14 cellular contexts compared by ENCODE assay signal in genomic region chr11:36488096-36488495, GRCh38. TPM values are rescaled to one million over a fixed set of nuclear protein-coding genes. Genes with fewer than 3 reads are reported as not detected.
DNase-seq lines count a peak whose midpoint lies in the region; ATAC-seq, FAIRE-seq and TF ChIP-seq lines count a peak whose summit lies in the region.
"Had no signal": no experiment of that assay in that cellular context is flagged by ENCODE, and none has a peak within 500 bp of the region (broad histone marks: within the 10 kb centered on the region; RNA-seq: fewer than 3 reads in every experiment).

No MANE protein-coding gene starts in this region.

- H3K4me2 ChIP-seq in GM12878 (ENCODE audit: control insufficient read depth, insufficient read depth): no peak overlapping the region; the same call in none of the 2 replicates
- H3K4me2 ChIP-seq: PC-9 had no signal

- DNase-seq in right atrium auricular region (ENCODE audit: low spot score): no peak
- DNase-seq in left ventricle myocardium superior: no peak
- no peak for DNase-seq in GM12878 (ENCODE audit: low read depth, low spot score)
- DNase-seq in upper lobe of left lung: no peak
- no peak for DNase-seq in pons (ENCODE audit: low spot score)
- no peak for DNase-seq in NCI-H2196 treated with DMSO at 0.1 percent for 48 hours (lab: John Stamatoyannopoulos, UW; ENCODE audit: unreplicated experiment)
- DNase-seq in NCI-H128 (lab: John Stamatoyannopoulos, UW; ENCODE audit: unreplicated experiment): no peak
- DNase-seq: activated CD4-positive, alpha-beta T cell treated with anti-CD3 and anti-CD28 coated beads for 48 hours; AML-193; islet precursor cell; PC-9; retina had no signal

- CTCF ChIA-PET in GM12878 (lab: Yijun Ruan, JAX): interaction anchor here (1.1 to 9.7 kb wide), 7 partner anchors 10 to 258 kb away, joined by 3 to 118 read pairs (median 6); partner anchors contain the start of gene TRAF6

- H3K27me3 ChIP-seq in right atrium auricular region (no peaks in the 10 kb centered on the region), GM12878 (replicated peaks in 1 of 2; ENCODE audit: control insufficient read depth in 2 of 2, insufficient read depth in 2 of 2, low read length in 1 of 2) (no peaks in the 10 kb centered on the region), upper lobe of left lung (no peaks in the 10 kb centered on the region)

- ATAC-seq in left ventricle myocardium superior (no peak), HG02973 (IDR thresholded peaks at IDR 0.05; ENCODE audit: unreplicated experiment) (peak; percentile 57), GM12878 (peak; percentile 58), upper lobe of left lung (ENCODE audit: low FRiP score in 2 of 2) (no peak)
- ATAC-seq: esophagus mucosa had no signal

- no peak overlapping the region for H3K9ac ChIP-seq in GM12878 (ENCODE audit: control insufficient read depth, insufficient read depth, low read length)

- H4K20me1 ChIP-seq in GM12878 (ENCODE audit: control insufficient read depth, insufficient read depth): no peaks in the 10 kb centered on the region

- intact Hi-C loops in left ventricle myocardium superior (cut with micrococcal nuclease): no loop called here
- intact Hi-C loops in GM12878 (cut with micrococcal nuclease; ENCODE audit: unreplicated experiment): no loop called here

- peaks cover 55% of the 10 kb centered on the region for H3K36me3 ChIP-seq in right atrium auricular region
- peaks cover 8 to 18% of the 10 kb centered on the region in 2 experiments for H3K36me3 ChIP-seq in GM12878 (ENCODE audit: control insufficient read depth in 2 of 2, insufficient read depth in 2 of 2, low read length in 1 of 2)
- peaks cover 4 to 74% (median 37%) of the 10 kb centered on the region in 4 donors for H3K36me3 ChIP-seq in upper lobe of left lung

- peaks cover 0 to 14% of the 10 kb centered on the region in 2 donors for H3K4me1 ChIP-seq in right atrium auricular region
- H3K4me1 ChIP-seq in GM12878 (ENCODE audit: control insufficient read depth, insufficient read depth, low read length): peaks cover 8% of the 10 kb centered on the region; the same call in 1 of the 2 replicates
- H3K4me1 ChIP-seq in upper lobe of left lung: peaks cover 6 to 14% (median 13%) of the 10 kb centered on the region in 4 donors

- H3K79me2 ChIP-seq in GM12878 (ENCODE audit: control insufficient read depth, insufficient read depth, low read length): no peaks in the 10 kb centered on the region

- 2% methylated on average over 5 of the region's 5 CpGs for WGBS in GM12878 (ENCODE audit: insufficient coverage, insufficient replicate concordance, low lambda C conversion rate, missing lambda C conversion rate)
- WGBS in upper lobe of left lung, 2 donors: 56 to 59% methylated on average over 5 of the region's 5 CpGs

- TF ChIP-seq POLR2A in GM12878 (IDR thresholded peaks at IDR 0.05; ENCODE audit: low read depth, low read length) (no peak), upper lobe of left lung (IDR thresholded peaks at IDR 0.05) (no peak)

- SMC1A ChIA-PET in GM12878 (lab: Charles Lee; ENCODE audit: uncharacterized antibody, unreplicated experiment): interaction anchor here (0.9 to 2.9 kb wide), 7 partner anchors 9 to 198 kb away, joined by 3 to 16 read pairs (median 8); no protein-coding TSS in a partner anchor

- FAIRE-seq in GM12878 (lab: Jason Lieb, UNC): no peak

- POLR2A ChIA-PET in GM12878 (lab: Charles Lee): no interaction called here

- H3K27ac ChIP-seq in right atrium auricular region (peak overlapping the region; percentile 19 to 45), GM12878 (ENCODE audit: control insufficient read depth, insufficient read depth) (no peak overlapping the region; the same call in 1 of the 2 replicates), upper lobe of left lung (peak overlapping the region in 3 of 4 donors; percentile 2 to 70 (median 59))
- H3K27ac ChIP-seq: PC-9 had no signal

- H3K4me3 ChIP-seq in right atrium auricular region (no peak overlapping the region), GM12878 (no peak overlapping the region), upper lobe of left lung (no peak overlapping the region)
- H3K4me3 ChIP-seq: PC-9 had no signal

- in situ Hi-C loops in GM12878 (cut with MboI): no loop called here

- RAD21 ChIA-PET in GM12878 (lab: Charles Lee; ENCODE audit: unreplicated experiment): interaction anchor here (0.6 to 2.5 kb wide), 4 partner anchors 9 to 222 kb away, joined by 3 to 12 read pairs (median 6); no protein-coding TSS in a partner anchor

- no peak for TF ChIP-seq EP300 in GM12878 (IDR thresholded peaks at IDR 0.05; ENCODE audit: borderline replicate concordance in 1 of 2, control insufficient read depth in 1 of 2, low read depth in 2 of 2, low read length in 2 of 2)
- TF ChIP-seq EP300 in upper lobe of left lung (IDR thresholded peaks at IDR 0.05): no peak

- no peaks in the 10 kb centered on the region for H3K9me3 ChIP-seq in right atrium auricular region
- H3K9me3 ChIP-seq in GM12878 (replicated peaks; ENCODE audit: control insufficient read depth, insufficient read depth, low read length): no peaks in the 10 kb centered on the region; the same call in 2 of the 3 replicates
- H3K9me3 ChIP-seq in upper lobe of left lung: no peaks in the 10 kb centered on the region

- no TSS peak for BruUV-seq in GM12878 (replicated peaks; lab: Mats Ljungman, UMichigan)

- no peak for TF ChIP-seq RAD21 in GM12878 (IDR thresholded peaks at IDR 0.05; ENCODE audit: insufficient read depth, low read depth, low read length)

- no peak overlapping the region for H2AFZ ChIP-seq in GM12878 (ENCODE audit: control insufficient read depth, low read depth, low read length)
- H2AFZ ChIP-seq: PC-9 had no signal

- TF ChIP-seq CTCF in right atrium auricular region (IDR thresholded peaks at IDR 0.05): no peak
- no peak for TF ChIP-seq CTCF in GM12878 (IDR thresholded peaks at IDR 0.05 in 2 of 3, conservative IDR thresholded peaks at IDR 0.05 in 1 of 3; ENCODE audit: control insufficient read depth in 2 of 3, extremely low read depth in 1 of 3, insufficient read depth in 1 of 3, low read depth in 3 of 3, low read length in 3 of 3)
- TF ChIP-seq CTCF in upper lobe of left lung (IDR thresholded peaks at IDR 0.05): no peak

TF ChIP-seq in GM12878, 131 proteins besides CTCF, POLR2A, EP300 and RAD21:
- TF ChIP-seq RUNX3 (IDR thresholded peaks at IDR 0.05; ENCODE audit: low read length) (peak; percentile 29; the same call in 1 of the 2 replicates), HSF1 (IDR thresholded peaks at IDR 0.05; ENCODE audit: low read depth, low read length) (no peak), ZBTB11 (CRISPR knock-in tag; IDR thresholded peaks at IDR 0.05) (no peak)

RNA-seq across cellular contexts. Expression of gene TRAF6, which starts 22.0 kb away (rescaled TPM):
- 10 to 100 TPM in 1 of 2 donors, 1 to 10 TPM in 1; 10.0 to 10.7 TPM for total RNA-seq in right atrium auricular region
- 11.6 TPM for total RNA-seq in left ventricle myocardium superior
- 25.0 and 27.0 TPM in 2 replicates for total RNA-seq in GM12878 (2013; cell fraction: nucleolus; rRNA removed)
- total RNA-seq in GM12878 (2014; rRNA removed): 6.3 and 7.5 TPM in 2 replicates
- total RNA-seq in GM12878 (2014; rRNA removed; fragmentation: Illumina TruSeq; extraction: Trizol): 4.8 and 6.9 TPM in 2 replicates
- total RNA-seq in GM12878 (2021): 6.7 and 7.1 TPM in 2 replicates
- polyA plus RNA-seq in GM12878 (2011; ENCODE audit: low read depth): 4.5 TPM
- polyA plus RNA-seq in GM12878 (2011; rRNA removed): 10.9 and 11.7 TPM in 2 replicates
- polyA plus RNA-seq in GM12878 (2011; cell fraction: cytosol; rRNA removed): 5.9 and 7.5 TPM in 2 replicates
- polyA plus RNA-seq in GM12878 (2011; cell fraction: nucleus; rRNA removed): 8.3 and 12.0 TPM in 2 replicates
- 4.3 and 4.5 TPM in 2 replicates for polyA plus RNA-seq in GM12878 (2012)
- 5.3 and 6.8 TPM in 2 replicates for polyA plus RNA-seq in GM12878 (2014; fragmentation: Illumina TruSeq; extraction: Trizol)
- polyA plus RNA-seq in GM12878 (2014; fragmentation: Nextera tagmentation; extraction: Ambion mirVana): 1 to 10 TPM; 1.4 to 2.6 TPM
- 3.4 and 4.4 TPM in 2 replicates for polyA plus RNA-seq in GM12878 (2014; rRNA removed)
- 10 to 100 TPM in 1 of 2 experiments, 1 to 10 TPM in 1; 8.3 to 10.5 TPM for polyA plus RNA-seq in GM12878 (2016; fragmentation: Nextera tagmentation; extraction: Ambion mirVana)
- polyA minus RNA-seq in GM12878 (2011; rRNA and poly(A)+ RNA removed): 9.5 and 13.5 TPM in 2 replicates
- polyA minus RNA-seq in GM12878 (2011; cell fraction: cytosol; rRNA and poly(A)+ RNA removed): 3.2 and 4.7 TPM in 2 replicates
- polyA minus RNA-seq in GM12878 (2011; cell fraction: nucleus; rRNA and poly(A)+ RNA removed): 8.2 and 10.5 TPM in 2 replicates
- total RNA-seq in upper lobe of left lung: 10 to 100 TPM in 5 of 6 donors, 1 to 10 TPM in 1; 7.4 to 17.5 (median 13.7) TPM

Comparison
In these comparisons a context has a peak if more than half of its experiments do, and no peak if none do; other contexts are left out.
1. ATAC-seq: peak in HG02973 (single experiment) and GM12878 (single experiment); none in left ventricle myocardium superior (single experiment) and upper lobe of left lung (0 of 2).